ENCODE assay signal across 4 cellular contexts in the genomic region with DNA sequence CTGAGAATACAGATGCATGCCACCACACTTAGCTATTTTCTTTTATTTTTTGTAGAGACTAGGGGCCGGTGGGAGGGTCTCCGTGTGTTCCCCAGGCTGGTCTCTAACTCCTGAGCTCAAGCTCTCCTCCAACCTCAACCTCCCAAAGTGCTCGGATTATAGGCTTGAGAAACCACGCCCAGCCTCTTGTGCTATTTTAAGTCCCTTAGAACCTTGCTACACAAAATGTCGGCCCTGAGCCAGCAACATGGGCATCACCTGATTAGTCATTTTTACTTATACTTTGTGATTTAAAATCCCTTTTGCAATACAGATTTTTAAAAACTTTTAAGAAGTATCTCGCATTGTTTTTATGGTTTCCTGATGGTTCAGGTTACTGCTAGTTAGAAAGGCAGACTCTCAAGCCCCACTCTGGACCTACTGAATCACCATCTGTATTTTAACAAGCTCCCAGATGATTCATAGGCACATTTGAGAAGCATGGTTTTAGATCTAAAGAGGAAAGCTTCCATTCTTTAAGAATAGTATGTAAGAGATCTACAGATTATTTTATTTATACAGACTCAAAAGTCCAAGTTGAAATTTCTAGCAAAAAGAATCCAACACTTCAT.
"Had no signal": no experiment of that assay in that cellular context is flagged by ENCODE, and none has a peak within 500 bp of the region (broad histone marks: within the 10 kb centered on the region; RNA-seq: fewer than 3 reads in every experiment).

No MANE protein-coding gene starts in this region.

- H3K4me2 ChIP-seq: GM23338 had no signal

- H3K27ac Mint-ChIP-seq: GM23338, H9, IgD-negative memory B cell had no signal

- DNase-seq: H9, HCEC 1CT had no signal

- H3K4me3 Mint-ChIP-seq: GM23338, H9, IgD-negative memory B cell had no signal

- ATAC-seq: GM23338 had no signal

- H3K4me3 ChIP-seq: GM23338 had no signal

- H3K9me3 Mint-ChIP-seq: H9 had no signal

- H3K4me1 Mint-ChIP-seq: GM23338, IgD-negative memory B cell had no signal

- H2AFZ ChIP-seq: GM23338 had no signal
